21 cellular contexts compared by ENCODE assay signal in genomic region chr4:23835814-23836478, GRCh38. TPM values are rescaled to one million over a fixed set of nuclear protein-coding genes. Genes with fewer than 3 reads are reported as not detected.
DNase-seq lines count a peak whose midpoint lies in the region; ATAC-seq, FAIRE-seq and TF ChIP-seq lines count a peak whose summit lies in the region.
"Had no signal": no experiment of that assay in that cellular context is flagged by ENCODE, and none has a peak within 500 bp of the region (broad histone marks: within the 10 kb centered on the region; RNA-seq: fewer than 3 reads in every experiment).

No MANE protein-coding gene starts in this region.

- TF ChIP-seq POLR2A in spleen (IDR thresholded peaks at IDR 0.05) (no peak), transverse colon (IDR thresholded peaks at IDR 0.05) (no peak)

- DNase-seq in NCI-H748 (lab: John Stamatoyannopoulos, UW; ENCODE audit: unreplicated experiment) = peak; percentile 28
- DNase-seq in NCI-H748 treated with DMSO at 0.1 percent for 48 hours (lab: John Stamatoyannopoulos, UW) = no peak
- peak; percentile 2 for DNase-seq in NCI-H146 treated with DMSO at 0.1 percent for 48 hours (lab: John Stamatoyannopoulos, UW; ENCODE audit: unreplicated experiment)
- DNase-seq in left kidney (ENCODE audit: low read depth, low spot score) = peak; percentile 20
- peak; percentile 34 for DNase-seq in small intestine
- no peak for DNase-seq in spleen
- no peak for DNase-seq in transverse colon
- no peak for DNase-seq in naive thymus-derived CD8-positive, alpha-beta T cell
- DNase-seq: 8988T; BE2C; CD4-positive, alpha-beta T cell; DND-41; HCEC 1CT; IMR-90; Karpas-422; MG63; NCI-H1092; NCI-H187; SK-N-SH had no signal

- peaks cover 0 to 7% (median 0%) of the 10 kb centered on the region in 9 donors for H3K9me3 Mint-ChIP-seq in naive thymus-derived CD8-positive, alpha-beta T cell
- H3K9me3 Mint-ChIP-seq: CD4-positive, alpha-beta T cell had no signal

- no peak overlapping the region for H3K27ac Mint-ChIP-seq in naive thymus-derived CD8-positive, alpha-beta T cell
- H3K27ac Mint-ChIP-seq: CD4-positive, alpha-beta T cell had no signal

- no peak for TF ChIP-seq EP300 in transverse colon (IDR thresholded peaks at IDR 0.05; ENCODE audit: low read depth)

- POLR2A ChIA-PET in naive thymus-derived CD8-positive, alpha-beta T cell (lab: Charles Lee) = no interaction called here

- WGBS in small intestine, 3 donors = 47 to 66% (median 58%) methylated on average over 8 of the region's 8 CpGs
- WGBS in spleen, 5 donors = 64 to 79% (median 71%) methylated on average over 8 of the region's 8 CpGs
- 47 to 71% methylated on average over 8 of the region's 8 CpGs for WGBS in transverse colon (ENCODE audit: low coverage in 1 of 2), 2 donors

- H3K9me3 ChIP-seq in small intestine (ENCODE audit: control insufficient read depth, low read depth) (no peaks in the 10 kb centered on the region), spleen (no peaks in the 10 kb centered on the region), transverse colon (no peaks in the 10 kb centered on the region)
- H3K9me3 ChIP-seq: BE2C, MG63, SK-N-SH had no signal

- H3K4me1 Mint-ChIP-seq in naive thymus-derived CD8-positive, alpha-beta T cell = no peaks in the 10 kb centered on the region

- no peaks in the 10 kb centered on the region for H3K27me3 Mint-ChIP-seq in naive thymus-derived CD8-positive, alpha-beta T cell
- H3K27me3 Mint-ChIP-seq: CD4-positive, alpha-beta T cell had no signal

- no peaks in the 10 kb centered on the region for H3K36me3 ChIP-seq in small intestine (ENCODE audit: control insufficient read depth in 2 of 2, insufficient read depth in 2 of 2, low read length in 2 of 2)
- H3K36me3 ChIP-seq in spleen = no peaks in the 10 kb centered on the region
- no peaks in the 10 kb centered on the region for H3K36me3 ChIP-seq in transverse colon
- H3K36me3 ChIP-seq: BE2C, MG63 had no signal

- no peak overlapping the region for H3K4me3 Mint-ChIP-seq in naive thymus-derived CD8-positive, alpha-beta T cell
- H3K4me3 Mint-ChIP-seq: CD4-positive, alpha-beta T cell had no signal

- no peak for FAIRE-seq in small intestine (lab: Jason Lieb, UNC)
- FAIRE-seq: G401.6 had no signal

- no peaks in the 10 kb centered on the region for H3K36me3 Mint-ChIP-seq in naive thymus-derived CD8-positive, alpha-beta T cell

- intact Hi-C loops in spleen (cut with DNase I; ENCODE audit: low total_unique reads) (no loop called here), transverse colon (cut with DNase I; ENCODE audit: low total_unique reads) (loop anchor here (10.0 kb wide), 1 partner anchor 509 kb away; no protein-coding TSS in a partner anchor)

- ATAC-seq in naive thymus-derived CD8-positive, alpha-beta T cell = no peak
- ATAC-seq: Panc1 had no signal

- no peak overlapping the region for H3K4me3 ChIP-seq in small intestine (ENCODE audit: low read depth in 1 of 2, low read length in 2 of 2)
- H3K4me3 ChIP-seq in spleen = no peak overlapping the region
- no peak overlapping the region for H3K4me3 ChIP-seq in transverse colon
- H3K4me3 ChIP-seq: MG63 had no signal

- no peaks in the 10 kb centered on the region for H3K27me3 ChIP-seq in small intestine (ENCODE audit: control insufficient read depth in 2 of 2, insufficient read depth in 2 of 2, low read length in 2 of 2)
- H3K27me3 ChIP-seq in spleen (replicated peaks in 1 of 7) = no peaks in the 10 kb centered on the region
- H3K27me3 ChIP-seq in transverse colon = no peaks in the 10 kb centered on the region
- H3K27me3 ChIP-seq: BE2C, MG63 had no signal

- peak overlapping the region in 1 of 2 donors; percentile 4 for H3K27ac ChIP-seq in small intestine (ENCODE audit: low read depth in 1 of 2, low read length in 1 of 2)
- no peak overlapping the region for H3K27ac ChIP-seq in spleen
- no peak overlapping the region for H3K27ac ChIP-seq in transverse colon

- in situ Hi-C loops in transverse colon (cut with MboI; ENCODE audit: low pct_ligation_motif_present in 1 of 4, low pct_unique_long_range_greater_than_20kb in 1 of 4, low sequenced_read_pairs in 3 of 4) = loop anchor here in 1 of 4 donors (25.0 kb wide), 1 partner anchor 576 kb away; no protein-coding TSS in a partner anchor

- H3K4me1 ChIP-seq in small intestine (ENCODE audit: control insufficient read depth in 2 of 2, insufficient read depth in 1 of 2, low read depth in 1 of 2, low read length in 1 of 2) (no peaks in the 10 kb centered on the region), spleen (no peaks in the 10 kb centered on the region), transverse colon (no peaks in the 10 kb centered on the region)

- TF ChIP-seq CTCF in spleen (IDR thresholded peaks at IDR 0.05 in 8 of 11, conservative IDR thresholded peaks at IDR 0.05 in 3 of 11) (no peak), transverse colon (IDR thresholded peaks at IDR 0.05) (no peak)

RNA-seq across cellular contexts. Expression of gene PPARGC1A, which starts 53.9 kb away (rescaled TPM):
- polyA plus RNA-seq in small intestine (1 to 10 TPM; 2.6 to 8.1 (median 5.4) TPM), spleen (under 1 TPM; 0.32 to 0.63 (median 0.53) TPM)
- total RNA-seq in spleen (1 to 10 TPM in 6 of 7 donors, under 1 TPM in 1; 0.88 to 7.3 (median 3.7) TPM), transverse colon (1,000 to 10,000 TPM in 1 of 4 donors, 100 to 1,000 TPM in 1, 10 to 100 TPM in 2; 63.7 to 4,431 (median 108) TPM)
- not detected for total RNA-seq in naive thymus-derived CD8-positive, alpha-beta T cell
- polyA plus RNA-seq in naive thymus-derived CD8-positive, alpha-beta T cell = not detected
- total RNA-seq: CD4-positive, alpha-beta T cell had no signal

Comparison
In these comparisons a context has a peak if more than half of its experiments do, and no peak if none do; other contexts are left out.
1. DNase-seq: peak in NCI-H748 (single experiment), NCI-H146 treated with DMSO at 0.1 percent for 48 hours (single experiment), left kidney (single experiment) and small intestine (single experiment); none in NCI-H748 treated with DMSO at 0.1 percent for 48 hours (single experiment), spleen (single experiment), transverse colon (single experiment) and naive thymus-derived CD8-positive, alpha-beta T cell (0 of 10).
2. RNA of gene PPARGC1A, which starts 53.9 kb away (total RNA-seq): 63.7 to 4,431 TPM in transverse colon; 0.88 to 7.3 TPM in spleen and not detected in naive thymus-derived CD8-positive, alpha-beta T cell; every median in the first group is over 4 times any median in the second.